Comparison of ENCODE assay signal across 1 cellular context in genomic region chr14:94395900-94396574, GRCh38.
TF ChIP-seq lines count a peak whose summit lies in the region.

No MANE protein-coding gene starts in this region.

TF ChIP-seq in HepG2, 621 proteins besides CTCF, POLR2A, EP300 and RAD21 (continued from another document and continues in another):
- TF ChIP-seq PATZ1 (CRISPR knock-in tag; IDR thresholded peaks at IDR 0.05) (peak; percentile 95), SP2 (CRISPR knock-in tag; IDR thresholded peaks at IDR 0.05) (no peak), ZNF83 (CRISPR knock-in tag; IDR thresholded peaks at IDR 0.05; ENCODE audit: borderline replicate concordance) (no peak), ATF6 (CRISPR knock-in tag; conservative IDR thresholded peaks at IDR 0.05) (no peak), ZNF816 (CRISPR knock-in tag; IDR thresholded peaks at IDR 0.05; ENCODE audit: borderline replicate concordance) (peak; percentile 48; the same call in 1 of the 2 replicates), TARDBP (CRISPR knock-in tag; IDR thresholded peaks at IDR 0.05) (peak; percentile 92), CBX5 (CRISPR knock-in tag; IDR thresholded peaks at IDR 0.05; ENCODE audit: borderline replicate concordance) (peak; percentile 89; the same call in 1 of the 2 replicates), HBP1 (CRISPR knock-in tag; IDR thresholded peaks at IDR 0.05; ENCODE audit: low read depth) (peak; percentile 74; the same call in 1 of the 2 replicates), ZBTB38 (CRISPR knock-in tag; IDR thresholded peaks at IDR 0.05) (peak; percentile 30; the same call in 1 of the 2 replicates), ZNF557 (CRISPR knock-in tag; IDR thresholded peaks at IDR 0.05) (no peak), RFX1 (IDR thresholded peaks at IDR 0.05) (no peak), SNAPC4 (CRISPR knock-in tag; IDR thresholded peaks at IDR 0.05) (no peak), TBX3 (IDR thresholded peaks at IDR 0.05; ENCODE audit: borderline replicate concordance) (peak; percentile 73; the same call in 1 of the 2 replicates), ZNF775 (CRISPR knock-in tag; IDR thresholded peaks at IDR 0.05; ENCODE audit: borderline replicate concordance) (no peak), DNMT1 (CRISPR knock-in tag; IDR thresholded peaks at IDR 0.05) (no peak), CHD2 (IDR thresholded peaks at IDR 0.05; ENCODE audit: low read depth, low read length) (no peak), NFIC (IDR thresholded peaks at IDR 0.05; ENCODE audit: low read length) (peak; percentile 95), ZNF281 (CRISPR knock-in tag; IDR thresholded peaks at IDR 0.05; ENCODE audit: borderline replicate concordance) (peak; percentile 88; the same call in 1 of the 2 replicates), KMT2A (CRISPR knock-in tag; IDR thresholded peaks at IDR 0.05) (peak; percentile 82; the same call in 1 of the 2 replicates), ZNF547 (CRISPR knock-in tag; IDR thresholded peaks at IDR 0.05) (no peak), SOX6 (IDR thresholded peaks at IDR 0.05) (no peak), SOX6 (CRISPR knock-in tag; IDR thresholded peaks at IDR 0.05) (peak; percentile 99), TOPORS (CRISPR knock-in tag; IDR thresholded peaks at IDR 0.05) (peak; percentile 55; the same call in 1 of the 2 replicates), ZNF616 (CRISPR knock-in tag; IDR thresholded peaks at IDR 0.05; ENCODE audit: low read depth) (no peak), ZNF292 (CRISPR knock-in tag; IDR thresholded peaks at IDR 0.05; ENCODE audit: borderline replicate concordance, low read depth) (peak; percentile 91; the same call in 1 of the 2 replicates), FOXO4 (CRISPR knock-in tag; conservative IDR thresholded peaks at IDR 0.05) (no peak), ZNF446 (CRISPR knock-in tag; IDR thresholded peaks at IDR 0.05) (no peak), ZNF772 (CRISPR knock-in tag; IDR thresholded peaks at IDR 0.05) (peak; percentile 63; the same call in 1 of the 2 replicates), ZBTB7B (CRISPR knock-in tag; IDR thresholded peaks at IDR 0.05) (peak; percentile 96), NKX3-1 (CRISPR knock-in tag; IDR thresholded peaks at IDR 0.05) (no peak), ZKSCAN8 (CRISPR knock-in tag; IDR thresholded peaks at IDR 0.05; ENCODE audit: borderline replicate concordance) (0 out of 2 replicates have a peak, but pooled peaks have one; percentile 75), MEIS1 (CRISPR knock-in tag; IDR thresholded peaks at IDR 0.05; ENCODE audit: borderline replicate concordance) (no peak; the same call in 1 of the 2 replicates), ZNF460 (CRISPR knock-in tag; IDR thresholded peaks at IDR 0.05; ENCODE audit: borderline replicate concordance) (no peak; the same call in 1 of the 2 replicates), TFAP4 (IDR thresholded peaks at IDR 0.05; ENCODE audit: borderline replicate concordance, low read depth) (peak; percentile 91), GTF3A (CRISPR knock-in tag; conservative IDR thresholded peaks at IDR 0.05) (0 out of 2 replicates have a peak, but pooled peaks have one; percentile 69), ZFP41 (CRISPR knock-in tag; IDR thresholded peaks at IDR 0.05; ENCODE audit: borderline replicate concordance) (no peak), NR3C1 (CRISPR knock-in tag; IDR thresholded peaks at IDR 0.05) (no peak), BHLHE40 (IDR thresholded peaks at IDR 0.05; ENCODE audit: low read length) (no peak), ZNF749 (CRISPR knock-in tag; IDR thresholded peaks at IDR 0.05; ENCODE audit: borderline replicate concordance) (no peak), MEIS2 (CRISPR knock-in tag; IDR thresholded peaks at IDR 0.05) (peak; percentile 40; the same call in 1 of the 2 replicates), ZBTB44 (CRISPR knock-in tag; IDR thresholded peaks at IDR 0.05) (no peak), ZNF337 (CRISPR knock-in tag; IDR thresholded peaks at IDR 0.05; ENCODE audit: borderline replicate concordance, low read depth) (0 out of 2 replicates have a peak, but pooled peaks have one; percentile 78), ZNF615 (CRISPR knock-in tag; IDR thresholded peaks at IDR 0.05; ENCODE audit: borderline replicate concordance) (no peak)
